8 cellular contexts compared by ENCODE assay signal in the genomic region with DNA sequence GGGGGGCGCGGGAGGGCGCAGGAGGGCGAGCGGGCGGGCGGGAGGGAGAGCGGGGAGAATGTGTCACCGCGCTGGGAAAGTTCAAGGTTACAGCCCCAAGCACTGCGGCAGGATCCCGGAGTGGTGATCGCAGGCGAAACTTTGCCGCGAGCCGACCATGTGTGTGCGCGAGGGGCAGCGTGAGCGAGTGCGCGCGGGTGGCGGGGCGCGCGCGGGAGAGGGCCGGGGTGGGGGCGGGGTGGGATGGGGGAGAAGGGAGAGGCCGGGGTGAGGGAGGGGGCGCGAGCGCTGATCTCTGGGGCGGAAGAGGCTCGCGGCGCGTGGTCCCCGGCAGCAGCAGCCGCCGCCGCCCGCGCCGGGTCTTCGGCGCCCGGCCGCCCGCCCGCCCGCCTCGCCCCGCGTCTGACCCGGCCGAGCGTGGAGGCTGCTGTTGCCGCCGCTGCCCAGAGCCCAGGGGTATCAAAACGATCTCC. TPM values are rescaled to one million over a fixed set of nuclear protein-coding genes. Genes with fewer than 3 reads are reported as not detected.
DNase-seq lines count a peak whose midpoint lies in the region; ATAC-seq and TF ChIP-seq lines count a peak whose summit lies in the region.

NFIB (minus strand) TSS at position 191 of the 473 bp plus-strand sequence. CDS start 630 bp downstream, outside the sequence.

- H3K4me1 ChIP-seq in breast epithelium (no peaks in the 10 kb centered on the region), skeletal muscle satellite cell (ENCODE audit: control insufficient read depth, insufficient read depth, low read length) (peaks cover 26% of the 10 kb centered on the region)

- TF ChIP-seq CTCF in breast epithelium (IDR thresholded peaks at IDR 0.05) = no peak

- H3K9me3 ChIP-seq in breast epithelium (no peaks in the 10 kb centered on the region), skeletal muscle satellite cell (replicated peaks; ENCODE audit: low read length) (no peaks in the 10 kb centered on the region)

- H3K36me3 ChIP-seq in breast epithelium = no peaks in the 10 kb centered on the region
- no peaks in the 10 kb centered on the region for H3K36me3 ChIP-seq in skeletal muscle satellite cell (ENCODE audit: insufficient read depth, low read length)

- DNase-seq in NCI-H1694 treated with DMSO at 0.1 percent for 48 hours (lab: John Stamatoyannopoulos, UW) (peak; percentile 52), NCI-H1694 (lab: John Stamatoyannopoulos, UW) (no peak), NCI-H446 (lab: John Stamatoyannopoulos, UW) (peak; percentile 100), breast epithelium (ENCODE audit: low spot score in 2 of 2) (no peak), iPS-NIHi11 (ENCODE audit: low spot score) (peak; percentile 58)
- DNase-seq in NK-92 treated with Interleukin-12 subunit alpha and Interleukin-12 subunit beta, amount 100 ng/mL, for 24 hours (lab: John Stamatoyannopoulos, UW) = no peak

- no peak for TF ChIP-seq POLR2A in breast epithelium (IDR thresholded peaks at IDR 0.05)

- ATAC-seq in GM21447 (IDR thresholded peaks at IDR 0.05; ENCODE audit: unreplicated experiment) = no peak

- H3K27me3 ChIP-seq in breast epithelium = no peaks in the 10 kb centered on the region
- peaks cover 4% of the 10 kb centered on the region for H3K27me3 ChIP-seq in skeletal muscle satellite cell (ENCODE audit: control insufficient read depth, insufficient read depth, low read length)

- peak within 1 kb of the TSS; percentile 88 for H3K4me2 ChIP-seq in skeletal muscle satellite cell (ENCODE audit: low read length)

- H3K9ac ChIP-seq in skeletal muscle satellite cell (ENCODE audit: low read depth, low read length) = peak within 1 kb of the TSS; percentile 89

- H3K4me3 ChIP-seq in breast epithelium (peak within 1 kb of the TSS; percentile 73 to 83 (median 79)), skeletal muscle satellite cell (ENCODE audit: low read length) (peak within 1 kb of the TSS; percentile 95)

- intact Hi-C loops in breast epithelium (cut with DNase I; ENCODE audit: low total_unique reads) = no loop called here

- peak within 1 kb of the TSS; percentile 96 to 99 for H3K27ac ChIP-seq in breast epithelium

RNA-seq across cellular contexts. Expression of gene NFIB, which starts in this region (rescaled TPM):
- total RNA-seq in breast epithelium = 100 to 1,000 TPM in 2 of 3 donors, 10 to 100 TPM in 1; 95.2 to 237 (median 105) TPM
- 37.1 and 39.5 TPM in 2 replicates for total RNA-seq in skeletal muscle satellite cell (2012; rRNA removed)

Comparison
In these comparisons a context has a peak if more than half of its experiments do, and no peak if none do; other contexts are left out.
1. DNase-seq: peak in NCI-H1694 treated with DMSO at 0.1 percent for 48 hours (single experiment), NCI-H446 (2 of 2) and iPS-NIHi11 (single experiment); none in NCI-H1694 (single experiment), breast epithelium (0 of 2) and NK-92 treated with Interleukin-12 subunit alpha and Interleukin-12 subunit beta, amount 100 ng/mL, for 24 hours (single experiment).